Comparison of ENCODE assay signal across 8 cellular contexts in the genomic region with DNA sequence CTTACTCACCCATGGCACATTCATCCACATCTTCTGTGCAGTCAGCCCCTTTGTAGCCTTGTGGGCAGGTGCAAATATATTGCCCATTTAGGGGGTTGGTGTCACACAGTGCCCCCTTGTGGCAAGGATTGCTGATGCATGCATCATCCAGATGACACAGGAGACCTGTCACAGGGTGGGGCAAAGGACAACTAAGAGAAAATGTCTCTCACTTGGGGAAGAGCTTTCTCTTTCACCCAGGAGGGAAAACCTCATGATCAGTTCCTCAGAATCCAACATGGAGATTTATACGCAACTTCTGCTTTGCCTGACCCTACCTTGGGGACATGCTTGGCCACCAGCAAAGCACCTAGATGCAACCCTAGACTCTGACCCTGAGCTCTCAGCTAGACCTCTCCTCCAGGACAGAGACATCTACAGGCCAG.
DNase-seq lines count a peak whose midpoint lies in the region; ATAC-seq and TF ChIP-seq lines count a peak whose summit lies in the region.

No MANE protein-coding gene starts in this region.

- H3K9me3 ChIP-seq in SJCRH30 (replicated peaks), result no peaks in the 10 kb centered on the region

- no peaks in the 10 kb centered on the region for H3K27me3 ChIP-seq in SJCRH30

- no peak for DNase-seq in AG09319 (ENCODE audit: extremely low read depth, low read depth)
- peak; percentile 69 to 87 for DNase-seq in SJCRH30
- peak; percentile 91 for DNase-seq in activated effector memory CD4-positive, alpha-beta T cell treated with anti-CD3 and anti-CD28 coated beads, Interleukin-2, amount 50 U/mL, for 16 hours
- DNase-seq in cardiac septum (ENCODE audit: low spot score), result peak; percentile 80
- peak; percentile 50 to 72 for DNase-seq in stimulated activated CD4-positive, alpha-beta T cell treated with anti-CD3 and anti-CD28 coated beads, Interleukin-12 subunit alpha, Interleukin-12 subunit beta, amount 100 ng/mL, for 24 hours (ENCODE audit: low read depth in 2 of 2)
- no peak for DNase-seq in DMS79 (lab: John Stamatoyannopoulos, UW)

- intact Hi-C loops in cardiac septum (cut with DNase I), result no loop called here

- no peak overlapping the region for H3K4me3 ChIP-seq in SJCRH30

- peaks cover 48% of the 10 kb centered on the region for H3K36me3 ChIP-seq in SJCRH30

- H3K27ac ChIP-seq in SJCRH30, result no peak overlapping the region

- ATAC-seq in GM18508 (IDR thresholded peaks at IDR 0.05; ENCODE audit: insufficient read depth, unreplicated experiment) (peak; percentile 81), HG03378 (IDR thresholded peaks at IDR 0.05; ENCODE audit: unreplicated experiment) (peak; percentile 87)

- peak; percentile 53 for TF ChIP-seq CTCF in AG09319 (IDR thresholded peaks at IDR 0.05; ENCODE audit: low read depth, low read length)

- H3K4me1 ChIP-seq in SJCRH30, result no peaks in the 10 kb centered on the region

Comparison
In these comparisons a context has a peak if more than half of its experiments do, and no peak if none do; other contexts are left out.
1. DNase-seq: peak in SJCRH30 (2 of 2), activated effector memory CD4-positive, alpha-beta T cell treated with anti-CD3 and anti-CD28 coated beads, Interleukin-2, amount 50 U/mL, for 16 hours (single experiment), cardiac septum (single experiment) and stimulated activated CD4-positive, alpha-beta T cell treated with anti-CD3 and anti-CD28 coated beads, Interleukin-12 subunit alpha, Interleukin-12 subunit beta, amount 100 ng/mL, for 24 hours (2 of 2); none in AG09319 (single experiment) and DMS79 (single experiment).